Comparison of ENCODE assay signal across 8 cellular contexts in the genomic region with DNA sequence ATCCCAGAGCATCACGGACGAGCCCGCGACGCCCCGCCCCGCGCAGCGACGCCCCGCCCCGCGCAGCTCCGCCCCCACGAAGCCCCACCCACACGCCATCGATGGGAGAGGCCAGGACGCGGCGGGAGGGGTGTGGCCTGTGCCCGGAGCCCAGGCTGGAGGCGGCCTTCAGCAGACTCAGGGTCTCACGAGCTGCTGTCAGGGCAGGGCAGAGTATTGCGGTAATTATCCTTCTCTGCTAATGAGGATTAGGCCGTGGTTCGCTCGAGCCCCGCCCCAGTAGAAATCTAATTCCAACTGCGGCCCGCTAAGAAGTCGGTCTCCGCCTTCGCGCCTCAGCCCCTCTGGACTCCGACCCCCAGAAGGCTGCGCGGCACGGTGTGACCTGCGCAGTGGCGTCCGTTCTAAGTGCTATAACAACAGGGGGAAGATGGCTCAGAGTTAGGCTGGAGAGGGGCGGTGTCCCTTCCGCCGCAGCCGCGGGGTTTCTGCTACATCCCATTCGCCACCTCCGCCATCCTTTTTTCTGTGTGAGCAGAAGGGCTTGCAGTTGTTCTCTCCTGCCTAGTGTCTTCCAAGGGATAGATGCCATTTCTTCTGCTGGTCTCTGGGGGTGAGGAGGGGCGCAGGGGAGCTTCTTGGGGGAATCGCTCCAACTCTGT. TPM values are rescaled to one million over a fixed set of nuclear protein-coding genes. Genes with fewer than 3 reads are reported as not detected.
DNase-seq lines count a peak whose midpoint lies in the region; ATAC-seq and TF ChIP-seq lines count a peak whose summit lies in the region.

No MANE protein-coding gene starts in this region.

- POLR2A ChIA-PET in BJ (lab: Charles Lee), result interaction anchor here (0.6 to 1.1 kb wide), 3 partner anchors 23 to 120 kb away, joined by 3 read pairs; no protein-coding TSS in a partner anchor

- no peaks in the 10 kb centered on the region for H3K36me3 ChIP-seq in BJ (ENCODE audit: control insufficient read depth, insufficient read depth, low read length)

- peak overlapping the region; percentile 86 to 95 for H3K27ac ChIP-seq in coronary artery

- H3K4me3 ChIP-seq in BJ (ENCODE audit: low read depth, low read length) (peak overlapping the region; percentile 58), coronary artery (peak overlapping the region; percentile 95)

- DNase-seq in BJ (ENCODE audit: low read depth) (peak; percentile 69), GM19240 (ENCODE audit: insufficient read length, low spot score) (peak; percentile 79), NCI-H524 (lab: John Stamatoyannopoulos, UW) (peak; percentile 95 to 97), coronary artery (ENCODE audit: low spot score) (peak; percentile 95), left kidney (ENCODE audit: low read depth, low spot score) (peak; percentile 98)
- peak; percentile 94 for DNase-seq in activated CD4-positive, alpha-beta T cell treated with anti-CD3 and anti-CD28 coated beads for 48 hours
- DNase-seq in stimulated activated CD4-positive, alpha-beta T cell treated with anti-CD3 and anti-CD28 coated beads, Interleukin-1b, Interleukin-23, amount 100 ng/mL, for 48 hours, result peak; percentile 92

- peak; percentile 96 for ATAC-seq in HG03457 (IDR thresholded peaks at IDR 0.05; ENCODE audit: unreplicated experiment)

- CTCF ChIA-PET in BJ (lab: Yijun Ruan, JAX), result interaction anchor here (0.6 to 3.7 kb wide), 4 partner anchors 10 to 120 kb away, joined by 3 to 19 read pairs (median 8); partner anchors contain the start of gene RP9

- TF ChIP-seq CTCF in BJ (IDR thresholded peaks at IDR 0.05; ENCODE audit: insufficient read depth, low read depth, low read length), result 0 out of 2 replicates have a peak, but pooled peaks have one; percentile 3
- no peak for TF ChIP-seq CTCF in coronary artery (IDR thresholded peaks at IDR 0.05)

- no peaks in the 10 kb centered on the region for H3K27me3 ChIP-seq in BJ (ENCODE audit: control insufficient read depth, insufficient read depth, low read length)

RNA-seq across cellular contexts. Expression of gene NT5C3A, which starts 0.3 kb away (rescaled TPM):
- polyA plus RNA-seq in BJ (2011; rRNA removed), result 11.0 and 19.0 TPM in 2 replicates
- 1.4 and 1.9 TPM in 2 replicates for polyA minus RNA-seq in BJ (2011; rRNA and poly(A)+ RNA removed)

RNA-seq across cellular contexts. Expression of gene RP9, which starts 46.3 kb away (rescaled TPM):
- 16.2 and 18.6 TPM in 2 replicates for polyA plus RNA-seq in BJ (2011; rRNA removed)
- 3.9 and 6.7 TPM in 2 replicates for polyA minus RNA-seq in BJ (2011; rRNA and poly(A)+ RNA removed)

Comparison
In these comparisons a context has a peak if more than half of its experiments do, and no peak if none do; other contexts are left out.
1. Peak in every context shown above with its lines: DNase-seq, ATAC-seq, H3K4me3 ChIP-seq and H3K27ac ChIP-seq.